In genomic region chr18:23053756-23054457, GRCh38 we compare ENCODE assay signal across 9 cellular contexts.
DNase-seq lines count a peak whose midpoint lies in the region; ATAC-seq, FAIRE-seq and TF ChIP-seq lines count a peak whose summit lies in the region.
"Had no signal": no experiment of that assay in that cellular context is flagged by ENCODE, and none has a peak within 500 bp of the region (broad histone marks: within the 10 kb centered on the region; RNA-seq: fewer than 3 reads in every experiment).

No MANE protein-coding gene starts in this region.

- DNase-seq in AG09309 (ENCODE audit: low read depth) (peak; percentile 62), LHCN-M2 (ENCODE audit: low read depth) (peak; percentile 47), K562 (ENCODE audit: extremely low read depth in 1 of 4, low spot score in 3 of 4) (peak in 1 of 4 experiments; percentile 35), kidney tubule cell (ENCODE audit: low spot score) (peak; percentile 24), lower leg skin (ENCODE audit: low spot score in 2 of 2) (no peak)
- DNase-seq: activated CD4-positive, alpha-beta T cell treated with anti-CD3 and anti-CD28 coated beads, Interleukin-2, amount 50 U/mL, for 4 hours had no signal

- no peaks in the 10 kb centered on the region for H3K9me1 ChIP-seq in K562 (ENCODE audit: control insufficient read depth, insufficient read depth, low read length)

- no peaks in the 10 kb centered on the region for H3K79me2 ChIP-seq in K562 (ENCODE audit: control insufficient read depth, insufficient read depth, low read length)

- no peaks in the 10 kb centered on the region for H3K36me3 ChIP-seq in K562 (ENCODE audit: control insufficient read depth, insufficient read depth, low read length)

- BruUV-seq in K562 (replicated peaks; lab: Mats Ljungman, UMichigan), result no TSS peak

- peak; percentile 87 for ATAC-seq in K562
- ATAC-seq in HG03521 (IDR thresholded peaks at IDR 0.05; ENCODE audit: unreplicated experiment), result no peak
- no peak for ATAC-seq in HG02970 (IDR thresholded peaks at IDR 0.05; ENCODE audit: low FRiP score, unreplicated experiment)
- no peak for ATAC-seq in GM21381 (IDR thresholded peaks at IDR 0.05; ENCODE audit: unreplicated experiment)

- no peaks in the 10 kb centered on the region for H3K4me1 ChIP-seq in K562 (replicated peaks in 1 of 2; ENCODE audit: control insufficient read depth in 2 of 2, insufficient read depth in 2 of 2, low read length in 2 of 2)

- POLR2A ChIA-PET in K562 (lab: Yijun Ruan, JAX), result interaction anchor here (0.9 kb wide), 1 partner anchor 48 kb away, joined by 3 read pairs; no protein-coding TSS in a partner anchor

- CTCF ChIA-PET in K562 (lab: Yijun Ruan, JAX; ENCODE audit: low intra/inter-chr PET ratio), result no interaction called here

- H2AFZ ChIP-seq in K562 (ENCODE audit: low read depth, low read length), result no peak overlapping the region

- H3K4me2 ChIP-seq in K562 (ENCODE audit: insufficient read depth, low read length), result no peak overlapping the region

- intact Hi-C loops in K562 (cut with micrococcal nuclease) (no loop called here), lower leg skin (cut with DNase I; ENCODE audit: low total_unique reads) (no loop called here)

- no peak overlapping the region for H3K27ac ChIP-seq in K562 (ENCODE audit: extremely low read depth, low read depth, low read length)

- H4K20me1 ChIP-seq in K562 (replicated peaks; ENCODE audit: control insufficient read depth, insufficient read depth, low read length), result no peaks in the 10 kb centered on the region

- TF ChIP-seq POLR2A in K562 (conservative IDR thresholded peaks at IDR 0.05) (no peak), lower leg skin (IDR thresholded peaks at IDR 0.05) (no peak)

- peaks cover 53 to 61% of the 10 kb centered on the region in 2 experiments for H3K27me3 ChIP-seq in K562 (ENCODE audit: control insufficient read depth in 2 of 2, insufficient read depth in 2 of 2, low read length in 2 of 2)

- 2% methylated on average over 16 of the region's 16 CpGs for WGBS in K562 (ENCODE audit: insufficient coverage, low coverage, missing lambda C conversion rate)
- WGBS in lower leg skin, 2 donors, result 24 to 29% methylated on average over 16 of the region's 16 CpGs

- TF ChIP-seq EP300 in K562 (IDR thresholded peaks at IDR 0.05; ENCODE audit: low read length), result no peak

- no peak overlapping the region for H3K9ac ChIP-seq in K562 (ENCODE audit: insufficient read depth in 1 of 2, low read depth in 2 of 2, low read length in 2 of 2)

- in situ Hi-C loops in K562 (cut with MboI), result no loop called here

- 0 out of 4 replicates have a peak, but pooled peaks of 1 of the 2 experiments have one; percentile 12 for TF ChIP-seq RAD21 in K562 (CRISPR knock-in tag; conservative IDR thresholded peaks at IDR 0.05 in 1 of 2, IDR thresholded peaks at IDR 0.05 in 1 of 2)

- TF ChIP-seq CTCF in AG09309 (IDR thresholded peaks at IDR 0.05; ENCODE audit: control insufficient read depth, insufficient read depth, low read depth, low read length, missing control alignments) (peak; percentile 60), K562 (IDR thresholded peaks at IDR 0.05 in 2 of 3, conservative IDR thresholded peaks at IDR 0.05 in 1 of 3; ENCODE audit: insufficient read depth in 2 of 3, low read depth in 1 of 3, low read length in 3 of 3) (peak in 2 of 3 experiments; percentile 30 to 47; a peak in 3 of 6 replicates), lower leg skin (IDR thresholded peaks at IDR 0.05) (no peak)

- FAIRE-seq in K562 (lab: Jason Lieb, UNC), result peak; percentile 83

- no peaks in the 10 kb centered on the region for H3K9me3 ChIP-seq in K562 (replicated peaks; ENCODE audit: control insufficient read depth, insufficient read depth, low read depth, low read length)

- H3K4me3 ChIP-seq in AG09309 (ENCODE audit: control insufficient read depth, low read depth, low read length), result no peak overlapping the region
- no peak overlapping the region for H3K4me3 ChIP-seq in K562
- H3K4me3 ChIP-seq in lower leg skin (ENCODE audit: low read depth, poor library complexity, severe bottlenecking), result no peak overlapping the region

TF ChIP-seq in K562, 482 proteins besides CTCF, POLR2A, EP300 and RAD21:
- TF ChIP-seq, protein P1, sequence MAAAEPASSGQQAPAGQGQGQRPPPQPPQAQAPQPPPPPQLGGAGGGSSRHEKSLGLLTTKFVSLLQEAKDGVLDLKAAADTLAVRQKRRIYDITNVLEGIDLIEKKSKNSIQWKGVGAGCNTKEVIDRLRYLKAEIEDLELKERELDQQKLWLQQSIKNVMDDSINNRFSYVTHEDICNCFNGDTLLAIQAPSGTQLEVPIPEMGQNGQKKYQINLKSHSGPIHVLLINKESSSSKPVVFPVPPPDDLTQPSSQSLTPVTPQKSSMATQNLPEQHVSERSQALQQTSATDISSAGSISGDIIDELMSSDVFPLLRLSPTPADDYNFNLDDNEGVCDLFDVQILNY (CRISPR knock-in tag; IDR thresholded peaks at IDR 0.05), result no peak
- TF ChIP-seq RFX1 (IDR thresholded peaks at IDR 0.05), result peak; percentile 71
- no peak for TF ChIP-seq MIER1 (IDR thresholded peaks at IDR 0.05; ENCODE audit: low read depth)
- TF ChIP-seq FOXJ3 (CRISPR knock-in tag; IDR thresholded peaks at IDR 0.05), result peak; percentile 75
- TF ChIP-seq FOXJ2 (tag; IDR thresholded peaks at IDR 0.05), result 0 out of 2 replicates have a peak, but pooled peaks have one; percentile 45
- TF ChIP-seq CBX3 (IDR thresholded peaks at IDR 0.05; ENCODE audit: borderline replicate concordance in 1 of 2, low read length in 2 of 2), result no peak

Comparison
In these comparisons a context has a peak if more than half of its experiments do, and no peak if none do; other contexts are left out.
1. DNase-seq: peak in AG09309 (single experiment), LHCN-M2 (single experiment) and kidney tubule cell (single experiment); none in lower leg skin (0 of 2).
2. CTCF ChIP-seq: peak in AG09309 (single experiment) and K562 (2 of 3); none in lower leg skin (0 of 3).